Comparison of ENCODE assay signal across 1 cellular context in the genomic region with DNA sequence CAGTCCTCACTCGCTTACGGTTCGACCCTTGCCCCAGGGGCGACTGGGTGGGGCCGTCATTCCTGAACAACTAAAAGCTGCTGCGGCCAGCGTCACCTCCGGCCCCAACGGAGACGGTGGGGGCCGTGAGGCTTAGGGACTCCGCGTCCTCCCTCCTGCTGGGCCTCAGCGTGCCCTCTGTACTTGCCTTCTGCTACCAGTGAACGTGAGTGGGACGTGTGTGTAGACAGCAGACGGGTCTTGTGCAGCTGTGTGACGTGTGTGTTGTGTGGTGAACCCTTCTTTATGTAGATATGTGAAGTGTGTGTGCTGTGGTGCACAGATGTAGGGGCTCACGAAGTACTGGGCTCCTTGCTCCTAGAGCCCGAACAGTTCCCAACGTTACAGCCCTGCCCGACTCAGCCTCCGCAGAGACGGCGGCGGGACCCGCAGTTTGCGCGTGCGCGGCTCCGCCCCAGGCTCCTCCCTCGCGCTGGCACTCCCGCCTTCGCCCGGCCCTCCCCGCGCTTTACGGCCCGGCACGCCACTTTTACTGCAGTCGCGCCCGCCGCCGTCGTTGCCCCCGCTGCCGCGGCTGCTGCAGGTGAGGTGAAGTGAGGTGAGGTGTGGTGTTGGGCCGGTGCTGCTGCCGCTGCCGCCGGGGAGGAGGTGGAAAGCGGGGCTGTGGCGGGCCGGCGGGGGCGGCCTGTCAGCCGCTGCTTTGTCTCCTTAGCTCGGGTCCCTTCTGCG.
TF ChIP-seq lines count a peak whose summit lies in the region.

A gene (plus strand): TSS at position 535 of the 729 bp plus-strand sequence. CDS start 235 bp downstream, outside the sequence.

TF ChIP-seq in K562, 482 proteins besides CTCF, POLR2A, EP300 and RAD21 (continued from another document and continues in another):
- TF ChIP-seq, protein P1, sequence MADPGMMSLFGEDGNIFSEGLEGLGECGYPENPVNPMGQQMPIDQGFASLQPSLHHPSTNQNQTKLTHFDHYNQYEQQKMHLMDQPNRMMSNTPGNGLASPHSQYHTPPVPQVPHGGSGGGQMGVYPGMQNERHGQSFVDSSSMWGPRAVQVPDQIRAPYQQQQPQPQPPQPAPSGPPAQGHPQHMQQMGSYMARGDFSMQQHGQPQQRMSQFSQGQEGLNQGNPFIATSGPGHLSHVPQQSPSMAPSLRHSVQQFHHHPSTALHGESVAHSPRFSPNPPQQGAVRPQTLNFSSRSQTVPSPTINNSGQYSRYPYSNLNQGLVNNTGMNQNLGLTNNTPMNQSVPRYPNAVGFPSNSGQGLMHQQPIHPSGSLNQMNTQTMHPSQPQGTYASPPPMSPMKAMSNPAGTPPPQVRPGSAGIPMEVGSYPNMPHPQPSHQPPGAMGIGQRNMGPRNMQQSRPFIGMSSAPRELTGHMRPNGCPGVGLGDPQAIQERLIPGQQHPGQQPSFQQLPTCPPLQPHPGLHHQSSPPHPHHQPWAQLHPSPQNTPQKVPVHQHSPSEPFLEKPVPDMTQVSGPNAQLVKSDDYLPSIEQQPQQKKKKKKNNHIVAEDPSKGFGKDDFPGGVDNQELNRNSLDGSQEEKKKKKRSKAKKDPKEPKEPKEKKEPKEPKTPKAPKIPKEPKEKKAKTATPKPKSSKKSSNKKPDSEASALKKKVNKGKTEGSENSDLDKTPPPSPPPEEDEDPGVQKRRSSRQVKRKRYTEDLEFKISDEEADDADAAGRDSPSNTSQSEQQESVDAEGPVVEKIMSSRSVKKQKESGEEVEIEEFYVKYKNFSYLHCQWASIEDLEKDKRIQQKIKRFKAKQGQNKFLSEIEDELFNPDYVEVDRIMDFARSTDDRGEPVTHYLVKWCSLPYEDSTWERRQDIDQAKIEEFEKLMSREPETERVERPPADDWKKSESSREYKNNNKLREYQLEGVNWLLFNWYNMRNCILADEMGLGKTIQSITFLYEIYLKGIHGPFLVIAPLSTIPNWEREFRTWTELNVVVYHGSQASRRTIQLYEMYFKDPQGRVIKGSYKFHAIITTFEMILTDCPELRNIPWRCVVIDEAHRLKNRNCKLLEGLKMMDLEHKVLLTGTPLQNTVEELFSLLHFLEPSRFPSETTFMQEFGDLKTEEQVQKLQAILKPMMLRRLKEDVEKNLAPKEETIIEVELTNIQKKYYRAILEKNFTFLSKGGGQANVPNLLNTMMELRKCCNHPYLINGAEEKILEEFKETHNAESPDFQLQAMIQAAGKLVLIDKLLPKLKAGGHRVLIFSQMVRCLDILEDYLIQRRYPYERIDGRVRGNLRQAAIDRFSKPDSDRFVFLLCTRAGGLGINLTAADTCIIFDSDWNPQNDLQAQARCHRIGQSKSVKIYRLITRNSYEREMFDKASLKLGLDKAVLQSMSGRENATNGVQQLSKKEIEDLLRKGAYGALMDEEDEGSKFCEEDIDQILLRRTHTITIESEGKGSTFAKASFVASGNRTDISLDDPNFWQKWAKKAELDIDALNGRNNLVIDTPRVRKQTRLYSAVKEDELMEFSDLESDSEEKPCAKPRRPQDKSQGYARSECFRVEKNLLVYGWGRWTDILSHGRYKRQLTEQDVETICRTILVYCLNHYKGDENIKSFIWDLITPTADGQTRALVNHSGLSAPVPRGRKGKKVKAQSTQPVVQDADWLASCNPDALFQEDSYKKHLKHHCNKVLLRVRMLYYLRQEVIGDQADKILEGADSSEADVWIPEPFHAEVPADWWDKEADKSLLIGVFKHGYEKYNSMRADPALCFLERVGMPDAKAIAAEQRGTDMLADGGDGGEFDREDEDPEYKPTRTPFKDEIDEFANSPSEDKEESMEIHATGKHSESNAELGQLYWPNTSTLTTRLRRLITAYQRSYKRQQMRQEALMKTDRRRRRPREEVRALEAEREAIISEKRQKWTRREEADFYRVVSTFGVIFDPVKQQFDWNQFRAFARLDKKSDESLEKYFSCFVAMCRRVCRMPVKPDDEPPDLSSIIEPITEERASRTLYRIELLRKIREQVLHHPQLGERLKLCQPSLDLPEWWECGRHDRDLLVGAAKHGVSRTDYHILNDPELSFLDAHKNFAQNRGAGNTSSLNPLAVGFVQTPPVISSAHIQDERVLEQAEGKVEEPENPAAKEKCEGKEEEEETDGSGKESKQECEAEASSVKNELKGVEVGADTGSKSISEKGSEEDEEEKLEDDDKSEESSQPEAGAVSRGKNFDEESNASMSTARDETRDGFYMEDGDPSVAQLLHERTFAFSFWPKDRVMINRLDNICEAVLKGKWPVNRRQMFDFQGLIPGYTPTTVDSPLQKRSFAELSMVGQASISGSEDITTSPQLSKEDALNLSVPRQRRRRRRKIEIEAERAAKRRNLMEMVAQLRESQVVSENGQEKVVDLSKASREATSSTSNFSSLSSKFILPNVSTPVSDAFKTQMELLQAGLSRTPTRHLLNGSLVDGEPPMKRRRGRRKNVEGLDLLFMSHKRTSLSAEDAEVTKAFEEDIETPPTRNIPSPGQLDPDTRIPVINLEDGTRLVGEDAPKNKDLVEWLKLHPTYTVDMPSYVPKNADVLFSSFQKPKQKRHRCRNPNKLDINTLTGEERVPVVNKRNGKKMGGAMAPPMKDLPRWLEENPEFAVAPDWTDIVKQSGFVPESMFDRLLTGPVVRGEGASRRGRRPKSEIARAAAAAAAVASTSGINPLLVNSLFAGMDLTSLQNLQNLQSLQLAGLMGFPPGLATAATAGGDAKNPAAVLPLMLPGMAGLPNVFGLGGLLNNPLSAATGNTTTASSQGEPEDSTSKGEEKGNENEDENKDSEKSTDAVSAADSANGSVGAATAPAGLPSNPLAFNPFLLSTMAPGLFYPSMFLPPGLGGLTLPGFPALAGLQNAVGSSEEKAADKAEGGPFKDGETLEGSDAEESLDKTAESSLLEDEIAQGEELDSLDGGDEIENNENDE (IDR thresholded peaks at IDR 0.05; ENCODE audit: low read depth, low read length), result no peak
- no peak for TF ChIP-seq HDAC8 (tag; IDR thresholded peaks at IDR 0.05)
- TF ChIP-seq FOS (IDR thresholded peaks at IDR 0.05; ENCODE audit: extremely low read depth, insufficient read length), result no peak
- no peak for TF ChIP-seq CBFA2T2 (conservative IDR thresholded peaks at IDR 0.05)
- peak; percentile 69 for TF ChIP-seq SIN3B (IDR thresholded peaks at IDR 0.05; ENCODE audit: low read depth)
- TF ChIP-seq SMAD4 (CRISPR knock-in tag; conservative IDR thresholded peaks at IDR 0.05), result no peak; the same call in 1 of the 2 replicates
- no peak for TF ChIP-seq TAL1 (IDR thresholded peaks at IDR 0.05)
- no peak for TF ChIP-seq HDAC3 (IDR thresholded peaks at IDR 0.05; ENCODE audit: borderline replicate concordance, partially characterized antibody)
- TF ChIP-seq MED1 (CRISPR knock-in tag; IDR thresholded peaks at IDR 0.05; ENCODE audit: borderline replicate concordance), result no peak
- no peak for TF ChIP-seq ZNF217 (CRISPR knock-in tag; IDR thresholded peaks at IDR 0.05)
- no peak for TF ChIP-seq RBM22 (IDR thresholded peaks at IDR 0.05; ENCODE audit: low read depth, low read length, poor library complexity, severe bottlenecking)
- TF ChIP-seq CHD2 (IDR thresholded peaks at IDR 0.05; ENCODE audit: low read depth, low read length), result no peak
- no peak for TF ChIP-seq HSF4 (CRISPR knock-in tag; IDR thresholded peaks at IDR 0.05; ENCODE audit: borderline replicate concordance)
- TF ChIP-seq ZNF165 (CRISPR knock-in tag; IDR thresholded peaks at IDR 0.05; ENCODE audit: borderline replicate concordance), result no peak
- 0 out of 2 replicates have a peak, but pooled peaks have one; percentile 11 for TF ChIP-seq NR2C2 (CRISPR knock-in tag; IDR thresholded peaks at IDR 0.05)
- TF ChIP-seq NR2C2 (tag; IDR thresholded peaks at IDR 0.05), result no peak; the same call in 1 of the 2 replicates
- TF ChIP-seq THRAP3 (IDR thresholded peaks at IDR 0.05; ENCODE audit: borderline replicate concordance), result no peak
- no peak for TF ChIP-seq TRIM28 (IDR thresholded peaks at IDR 0.05)
- no peak for TF ChIP-seq SRSF1 (IDR thresholded peaks at IDR 0.05; ENCODE audit: low read depth, low read length)
- no peak for TF ChIP-seq ZNF3 (CRISPR knock-in tag; IDR thresholded peaks at IDR 0.05)
- TF ChIP-seq, protein P2, sequence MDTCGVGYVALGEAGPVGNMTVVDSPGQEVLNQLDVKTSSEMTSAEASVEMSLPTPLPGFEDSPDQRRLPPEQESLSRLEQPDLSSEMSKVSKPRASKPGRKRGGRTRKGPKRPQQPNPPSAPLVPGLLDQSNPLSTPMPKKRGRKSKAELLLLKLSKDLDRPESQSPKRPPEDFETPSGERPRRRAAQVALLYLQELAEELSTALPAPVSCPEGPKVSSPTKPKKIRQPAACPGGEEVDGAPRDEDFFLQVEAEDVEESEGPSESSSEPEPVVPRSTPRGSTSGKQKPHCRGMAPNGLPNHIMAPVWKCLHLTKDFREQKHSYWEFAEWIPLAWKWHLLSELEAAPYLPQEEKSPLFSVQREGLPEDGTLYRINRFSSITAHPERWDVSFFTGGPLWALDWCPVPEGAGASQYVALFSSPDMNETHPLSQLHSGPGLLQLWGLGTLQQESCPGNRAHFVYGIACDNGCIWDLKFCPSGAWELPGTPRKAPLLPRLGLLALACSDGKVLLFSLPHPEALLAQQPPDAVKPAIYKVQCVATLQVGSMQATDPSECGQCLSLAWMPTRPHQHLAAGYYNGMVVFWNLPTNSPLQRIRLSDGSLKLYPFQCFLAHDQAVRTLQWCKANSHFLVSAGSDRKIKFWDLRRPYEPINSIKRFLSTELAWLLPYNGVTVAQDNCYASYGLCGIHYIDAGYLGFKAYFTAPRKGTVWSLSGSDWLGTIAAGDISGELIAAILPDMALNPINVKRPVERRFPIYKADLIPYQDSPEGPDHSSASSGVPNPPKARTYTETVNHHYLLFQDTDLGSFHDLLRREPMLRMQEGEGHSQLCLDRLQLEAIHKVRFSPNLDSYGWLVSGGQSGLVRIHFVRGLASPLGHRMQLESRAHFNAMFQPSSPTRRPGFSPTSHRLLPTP (IDR thresholded peaks at IDR 0.05; ENCODE audit: borderline replicate concordance, extremely low read depth, insufficient read length), result no peak
- no peak for TF ChIP-seq NBN (IDR thresholded peaks at IDR 0.05; ENCODE audit: low read depth)
- no peak for TF ChIP-seq SMAD1 (IDR thresholded peaks at IDR 0.05; ENCODE audit: low read depth, low read length, partially characterized antibody)
- TF ChIP-seq, protein P3, sequence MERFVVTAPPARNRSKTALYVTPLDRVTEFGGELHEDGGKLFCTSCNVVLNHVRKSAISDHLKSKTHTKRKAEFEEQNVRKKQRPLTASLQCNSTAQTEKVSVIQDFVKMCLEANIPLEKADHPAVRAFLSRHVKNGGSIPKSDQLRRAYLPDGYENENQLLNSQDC (CRISPR knock-in tag; IDR thresholded peaks at IDR 0.05), result peak; percentile 12; the same call in 1 of the 2 replicates
- TF ChIP-seq MTA1 (IDR thresholded peaks at IDR 0.05; ENCODE audit: borderline replicate concordance), result no peak; the same call in 1 of the 2 replicates
- TF ChIP-seq NR4A1 (CRISPR knock-in tag; IDR thresholded peaks at IDR 0.05), result 0 out of 2 replicates have a peak, but pooled peaks have one; percentile 51
- TF ChIP-seq NR4A1 (tag; IDR thresholded peaks at IDR 0.05), result no peak
- TF ChIP-seq NCOA6 (IDR thresholded peaks at IDR 0.05), result no peak
- TF ChIP-seq, protein P4, sequence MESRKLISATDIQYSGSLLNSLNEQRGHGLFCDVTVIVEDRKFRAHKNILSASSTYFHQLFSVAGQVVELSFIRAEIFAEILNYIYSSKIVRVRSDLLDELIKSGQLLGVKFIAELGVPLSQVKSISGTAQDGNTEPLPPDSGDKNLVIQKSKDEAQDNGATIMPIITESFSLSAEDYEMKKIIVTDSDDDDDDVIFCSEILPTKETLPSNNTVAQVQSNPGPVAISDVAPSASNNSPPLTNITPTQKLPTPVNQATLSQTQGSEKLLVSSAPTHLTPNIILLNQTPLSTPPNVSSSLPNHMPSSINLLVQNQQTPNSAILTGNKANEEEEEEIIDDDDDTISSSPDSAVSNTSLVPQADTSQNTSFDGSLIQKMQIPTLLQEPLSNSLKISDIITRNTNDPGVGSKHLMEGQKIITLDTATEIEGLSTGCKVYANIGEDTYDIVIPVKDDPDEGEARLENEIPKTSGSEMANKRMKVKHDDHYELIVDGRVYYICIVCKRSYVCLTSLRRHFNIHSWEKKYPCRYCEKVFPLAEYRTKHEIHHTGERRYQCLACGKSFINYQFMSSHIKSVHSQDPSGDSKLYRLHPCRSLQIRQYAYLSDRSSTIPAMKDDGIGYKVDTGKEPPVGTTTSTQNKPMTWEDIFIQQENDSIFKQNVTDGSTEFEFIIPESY (CRISPR knock-in tag; IDR thresholded peaks at IDR 0.05), result no peak
- TF ChIP-seq SPI1 (IDR thresholded peaks at IDR 0.05; ENCODE audit: borderline replicate concordance, low read depth, low read length), result no peak
- TF ChIP-seq YBX1 (IDR thresholded peaks at IDR 0.05), result no peak
- peak; percentile 88 for TF ChIP-seq POLR2B (IDR thresholded peaks at IDR 0.05; ENCODE audit: low read depth, partially characterized antibody)
- TF ChIP-seq MCM3 (IDR thresholded peaks at IDR 0.05), result no peak
- 0 out of 2 replicates have a peak, but pooled peaks have one; percentile 41 for TF ChIP-seq MYC (IDR thresholded peaks at IDR 0.05; ENCODE audit: low read depth, low read length)
- TF ChIP-seq MYC (CRISPR knock-in tag; IDR thresholded peaks at IDR 0.05; ENCODE audit: borderline replicate concordance, low read depth), result no peak
- no peak for TF ChIP-seq U2AF1 (optimal IDR thresholded peaks at IDR 0.05; ENCODE audit: low read depth, low read length)
- peak; percentile 82 for TF ChIP-seq POLR2G (IDR thresholded peaks at IDR 0.05; ENCODE audit: low read depth, low read length)
- TF ChIP-seq ARHGAP35 (IDR thresholded peaks at IDR 0.05; ENCODE audit: partially characterized antibody), result no peak
- peak; percentile 77 for TF ChIP-seq HNRNPLL (IDR thresholded peaks at IDR 0.05; ENCODE audit: low read depth, low read length, poor library complexity, severe bottlenecking)
- TF ChIP-seq ZNF696 (CRISPR knock-in tag; conservative IDR thresholded peaks at IDR 0.05), result no peak
- TF ChIP-seq FOXA3 (CRISPR knock-in tag; conservative IDR thresholded peaks at IDR 0.05 in 1 of 2, IDR thresholded peaks at IDR 0.05 in 1 of 2), result 0 out of 4 replicates have a peak, but pooled peaks of 1 of the 2 experiments have one; percentile 5
- TF ChIP-seq, protein P5, sequence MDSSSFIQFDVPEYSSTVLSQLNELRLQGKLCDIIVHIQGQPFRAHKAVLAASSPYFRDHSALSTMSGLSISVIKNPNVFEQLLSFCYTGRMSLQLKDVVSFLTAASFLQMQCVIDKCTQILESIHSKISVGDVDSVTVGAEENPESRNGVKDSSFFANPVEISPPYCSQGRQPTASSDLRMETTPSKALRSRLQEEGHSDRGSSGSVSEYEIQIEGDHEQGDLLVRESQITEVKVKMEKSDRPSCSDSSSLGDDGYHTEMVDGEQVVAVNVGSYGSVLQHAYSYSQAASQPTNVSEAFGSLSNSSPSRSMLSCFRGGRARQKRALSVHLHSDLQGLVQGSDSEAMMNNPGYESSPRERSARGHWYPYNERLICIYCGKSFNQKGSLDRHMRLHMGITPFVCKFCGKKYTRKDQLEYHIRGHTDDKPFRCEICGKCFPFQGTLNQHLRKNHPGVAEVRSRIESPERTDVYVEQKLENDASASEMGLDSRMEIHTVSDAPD (CRISPR knock-in tag; IDR thresholded peaks at IDR 0.05), result no peak
- TF ChIP-seq, protein P6, sequence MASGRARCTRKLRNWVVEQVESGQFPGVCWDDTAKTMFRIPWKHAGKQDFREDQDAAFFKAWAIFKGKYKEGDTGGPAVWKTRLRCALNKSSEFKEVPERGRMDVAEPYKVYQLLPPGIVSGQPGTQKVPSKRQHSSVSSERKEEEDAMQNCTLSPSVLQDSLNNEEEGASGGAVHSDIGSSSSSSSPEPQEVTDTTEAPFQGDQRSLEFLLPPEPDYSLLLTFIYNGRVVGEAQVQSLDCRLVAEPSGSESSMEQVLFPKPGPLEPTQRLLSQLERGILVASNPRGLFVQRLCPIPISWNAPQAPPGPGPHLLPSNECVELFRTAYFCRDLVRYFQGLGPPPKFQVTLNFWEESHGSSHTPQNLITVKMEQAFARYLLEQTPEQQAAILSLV (tag; IDR thresholded peaks at IDR 0.05), result no peak
- no peak for TF ChIP-seq SP2 (IDR thresholded peaks at IDR 0.05; ENCODE audit: extremely low read depth, low read depth, low read length, poor library complexity, severe bottlenecking)
